Comparison of ENCODE assay signal across 9 cellular contexts in genomic region chr17:1997146-1997586, GRCh38. TPM values are rescaled to one million over a fixed set of nuclear protein-coding genes. Genes with fewer than 3 reads are reported as not detected.
DNase-seq lines count a peak whose midpoint lies in the region; TF ChIP-seq lines count a peak whose summit lies in the region.
"Had no signal": no experiment of that assay in that cellular context is flagged by ENCODE, and none has a peak within 500 bp of the region (broad histone marks: within the 10 kb centered on the region; RNA-seq: fewer than 3 reads in every experiment).

No MANE protein-coding gene starts in this region.

- no peaks in the 10 kb centered on the region for H3K36me3 ChIP-seq in suprapubic skin

- H3K9me3 ChIP-seq in suprapubic skin: no peaks in the 10 kb centered on the region

- H3K4me3 ChIP-seq in suprapubic skin: no peak overlapping the region

- TF ChIP-seq POLR2A in suprapubic skin (IDR thresholded peaks at IDR 0.05): no peak

- peaks cover 51% of the 10 kb centered on the region for H3K4me1 ChIP-seq in suprapubic skin

- no peaks in the 10 kb centered on the region for H3K27me3 ChIP-seq in suprapubic skin

- DNase-seq in NCI-H345 (lab: John Stamatoyannopoulos, UW) (peak; percentile 11), NCI-H345 treated with DMSO at 0.1 percent for 48 hours (lab: John Stamatoyannopoulos, UW; ENCODE audit: unreplicated experiment) (no peak), kidney glomerular epithelial cell (lab: John Stamatoyannopoulos, UW) (peak; percentile 30), suprapubic skin (ENCODE audit: low spot score in 2 of 2) (no peak), Ammon's horn (ENCODE audit: low spot score) (no peak), NCI-H1694 treated with DMSO at 0.1 percent for 48 hours (lab: John Stamatoyannopoulos, UW) (no peak), RKO (ENCODE audit: low spot score) (no peak)
- DNase-seq: NCI-H524 treated with DMSO at 0.1 percent for 48 hours had no signal

- no peak for TF ChIP-seq CTCF in suprapubic skin (IDR thresholded peaks at IDR 0.05)

- WGBS in suprapubic skin: 42% methylated on average over 12 of the region's 12 CpGs

- H3K27ac ChIP-seq in angular gyrus (ENCODE audit: low read depth, low read length) (peak overlapping the region; percentile 37), suprapubic skin (peak overlapping the region; percentile 73)

- TF ChIP-seq EP300 in suprapubic skin (IDR thresholded peaks at IDR 0.05): no peak

RNA-seq across cellular contexts. Expression of gene RTN4RL1, which starts 28.0 kb away (rescaled TPM):
- total RNA-seq in suprapubic skin: 10 to 100 TPM; 16.4 to 24.8 (median 21.6) TPM

RNA-seq across cellular contexts. Expression of gene DPH1, which starts 32.8 kb away (rescaled TPM):
- total RNA-seq in suprapubic skin: 100 to 1,000 TPM in 1 of 4 donors, 10 to 100 TPM in 3; 58.7 to 115 (median 66.3) TPM

RNA-seq across cellular contexts. Expression of gene OVCA2, which starts 44.7 kb away (rescaled TPM):
- 10 to 100 TPM; 36.6 to 51.5 (median 42.7) TPM for total RNA-seq in suprapubic skin

RNA-seq across cellular contexts. Expression of gene HIC1, which starts 57.7 kb away (rescaled TPM):
- 1 to 10 TPM; 2.7 to 9.5 (median 4.9) TPM for total RNA-seq in suprapubic skin

Comparison
In these comparisons a context has a peak if more than half of its experiments do, and no peak if none do; other contexts are left out.
1. DNase-seq: peak in NCI-H345 (single experiment) and kidney glomerular epithelial cell (single experiment); none in NCI-H345 treated with DMSO at 0.1 percent for 48 hours (single experiment), suprapubic skin (0 of 2), Ammon's horn (single experiment), NCI-H1694 treated with DMSO at 0.1 percent for 48 hours (single experiment) and RKO (single experiment).